ENCODE assay signal across 9 cellular contexts in the genomic region with DNA sequence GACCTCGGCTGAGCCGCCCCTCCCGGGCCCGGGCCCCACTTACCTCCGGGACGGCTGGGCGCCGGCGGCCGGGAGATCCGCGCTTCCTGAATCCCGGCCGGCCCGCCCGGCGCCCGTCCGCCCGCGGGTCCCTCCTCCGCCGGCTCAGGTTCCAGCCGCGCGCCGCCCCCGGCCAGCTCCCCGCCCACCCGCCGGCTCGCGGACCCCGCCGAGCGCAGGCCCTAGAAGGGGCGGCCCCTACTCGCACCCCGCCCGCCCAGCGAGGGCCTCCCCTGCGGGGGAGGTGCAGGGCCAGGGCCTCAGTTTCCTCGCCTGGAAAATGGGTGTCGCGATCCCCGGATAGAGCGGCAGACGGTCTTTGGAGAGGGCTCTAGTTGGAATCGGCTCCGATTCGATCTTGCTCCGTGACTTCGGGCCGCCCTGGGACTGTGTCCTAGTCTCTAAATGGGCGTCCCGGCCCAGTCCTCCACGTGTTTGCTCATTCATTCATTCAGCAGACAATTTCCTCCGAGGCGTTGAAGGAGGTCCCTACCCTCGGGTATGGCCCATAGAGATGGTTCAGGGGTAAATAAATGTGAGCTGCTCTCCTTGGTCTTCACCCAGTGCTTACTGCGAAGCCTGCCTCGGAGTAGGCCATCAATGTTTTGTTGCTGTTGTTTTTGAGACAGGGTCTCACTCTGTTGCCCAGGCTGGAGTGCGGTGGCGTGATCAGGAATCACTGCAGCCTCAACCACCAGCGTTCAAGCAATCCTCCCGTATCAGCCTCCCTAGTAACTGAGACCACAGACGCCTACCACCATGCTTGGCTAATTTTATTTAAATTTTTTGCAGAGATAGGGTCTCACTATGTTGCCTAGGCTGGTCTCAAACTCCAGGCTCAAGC. TPM values are rescaled to one million over a fixed set of nuclear protein-coding genes. Genes with fewer than 3 reads are reported as not detected.
DNase-seq lines count a peak whose midpoint lies in the region; ATAC-seq and TF ChIP-seq lines count a peak whose summit lies in the region.
"Had no signal": no experiment of that assay in that cellular context is flagged by ENCODE, and none has a peak within 500 bp of the region (broad histone marks: within the 10 kb centered on the region; RNA-seq: fewer than 3 reads in every experiment).

A gene (minus strand): TSS at position 92 of the 883 bp plus-strand sequence. CDS start 18,602 bp downstream, outside the sequence.

- H3K4me3 ChIP-seq in AG04450 (ENCODE audit: low read depth, low read length) (peak within 1 kb of the TSS; percentile 70), Panc1 (ENCODE audit: low read depth in 2 of 2, low read length in 2 of 2) (peak within 1 kb of the TSS in 1 of 2 experiments; percentile 33; a peak in 2 of 4 replicates), fibroblast of the aortic adventitia (ENCODE audit: low read depth, low read length) (peak within 1 kb of the TSS; percentile 71)

- no peaks in the 10 kb centered on the region for H3K4me1 ChIP-seq in Panc1 (ENCODE audit: control insufficient read depth, insufficient read depth, low read length)

- TF ChIP-seq CTCF in AG04450 (IDR thresholded peaks at IDR 0.05; ENCODE audit: low read depth, low read length) = no peak
- no peak for TF ChIP-seq CTCF in Panc1 (IDR thresholded peaks at IDR 0.05)
- no peak for TF ChIP-seq CTCF in fibroblast of the aortic adventitia (IDR thresholded peaks at IDR 0.05; ENCODE audit: insufficient read depth, low read length)

- POLR2A ChIA-PET in AG04450 (lab: Yijun Ruan, JAX) = no interaction called here
- POLR2A ChIA-PET in Panc1 (lab: Charles Lee) = interaction anchor here (0.6 kb wide), 1 partner anchor 368 kb away, joined by 3 read pairs; no protein-coding TSS in a partner anchor
- POLR2A ChIA-PET in naive thymus-derived CD8-positive, alpha-beta T cell (lab: Charles Lee) = no interaction called here

- H3K27me3 ChIP-seq in AG04450 (ENCODE audit: control insufficient read depth, insufficient read depth, low read length) (no peaks in the 10 kb centered on the region), Panc1 (ENCODE audit: control insufficient read depth, insufficient read depth, low read length) (no peaks in the 10 kb centered on the region)

- in situ Hi-C loops in Panc1 (cut with HindIII; ENCODE audit: low pct_unique_long_range_greater_than_20kb, low sequenced_read_pairs) = no loop called here

- peaks cover 1 to 5% (median 4%) of the 10 kb centered on the region in 4 donors for H3K4me1 Mint-ChIP-seq in naive thymus-derived CD8-positive, alpha-beta T cell

- H3K27me3 Mint-ChIP-seq in naive thymus-derived CD8-positive, alpha-beta T cell = peaks cover 17 to 51% (median 21%) of the 10 kb centered on the region in 5 donors

- peak within 1 kb of the TSS in 8 of 10 donors; percentile 7 to 57 (median 38) for H3K4me3 Mint-ChIP-seq in naive thymus-derived CD8-positive, alpha-beta T cell

- peak; percentile 40 for ATAC-seq in Panc1
- ATAC-seq in naive thymus-derived CD8-positive, alpha-beta T cell = no peak

- H3K9me3 Mint-ChIP-seq in naive thymus-derived CD8-positive, alpha-beta T cell = no peaks in the 10 kb centered on the region

- no peaks in the 10 kb centered on the region for H3K36me3 ChIP-seq in Panc1 (ENCODE audit: control insufficient read depth, insufficient read depth, low read length)

- no TSS peak for BruUV-seq in Panc1 (replicated peaks; lab: Mats Ljungman, UMichigan)

- intact Hi-C loops in Panc1 (cut with micrococcal nuclease; ENCODE audit: unreplicated experiment) = no loop called here

- peak within 1 kb of the TSS in 1 of 10 donors; percentile 13 for H3K27ac Mint-ChIP-seq in naive thymus-derived CD8-positive, alpha-beta T cell

- H3K36me3 Mint-ChIP-seq in naive thymus-derived CD8-positive, alpha-beta T cell = no peaks in the 10 kb centered on the region

- DNase-seq in AG04450 (ENCODE audit: low read depth, low spot score) = no peak
- no peak for DNase-seq in Panc1 (ENCODE audit: low read depth, low spot score)
- peak; percentile 25 for DNase-seq in fibroblast of the aortic adventitia (ENCODE audit: low read depth)
- DNase-seq in naive thymus-derived CD8-positive, alpha-beta T cell = no peak
- no peak for DNase-seq in MV-4-11 (lab: John Stamatoyannopoulos, UW)
- DNase-seq in activated CD8-positive, alpha-beta memory T cell treated with anti-CD3 and anti-CD28 coated beads for 24 hours = no peak
- DNase-seq in activated CD4-positive, alpha-beta T cell treated with anti-CD3 and anti-CD28 coated beads for 48 hours = no peak
- no peak for DNase-seq in activated CD8-positive, alpha-beta memory T cell treated with anti-CD3 and anti-CD28 coated beads, Interleukin-2, amount 50 U/mL, for 4 hours
- DNase-seq: stimulated activated CD4-positive, alpha-beta T cell treated with anti-CD3 and anti-CD28 coated beads, Interleukin-1b, Interleukin-23, amount 100 ng/mL, for 48 hours had no signal

- no peak within 1 kb of the TSS for H3K27ac ChIP-seq in AG04450 (ENCODE audit: low read depth, low read length)
- H3K27ac ChIP-seq in Panc1 (ENCODE audit: low read length) = no peak within 1 kb of the TSS

- CTCF ChIA-PET in AG04450 (lab: Charles Lee) = interaction anchor here (0.5 to 5.7 kb wide), 4 partner anchors 11 to 28 kb away, joined by 3 to 43 read pairs (median 4); no protein-coding TSS in a partner anchor
- CTCF ChIA-PET in Panc1 (lab: Charles Lee) = interaction anchor here (0.6 to 1.3 kb wide), 2 partner anchors 12 to 390 kb away, joined by 3 read pairs; no protein-coding TSS in a partner anchor

- no peaks in the 10 kb centered on the region for H3K9me3 ChIP-seq in AG04450 (ENCODE audit: control insufficient read depth, insufficient read depth, low read length)
- H3K9me3 ChIP-seq in Panc1 (ENCODE audit: control insufficient read depth, insufficient read depth, low read depth, low read length) = no peaks in the 10 kb centered on the region

RNA-seq across cellular contexts. Expression of the gene that starts here (rescaled TPM):
- 5.2 and 6.8 TPM in 2 replicates for polyA plus RNA-seq in AG04450 (2011; rRNA removed)
- 11.4 and 16.2 TPM in 2 replicates for polyA minus RNA-seq in AG04450 (2011; rRNA and poly(A)+ RNA removed)
- total RNA-seq in Panc1 (2021; ENCODE audit: unreplicated experiment) (0.44 TPM), fibroblast of the aortic adventitia (ENCODE audit: low replicate concordance) (0.25 and 2.1 TPM in 2 replicates)
- polyA plus RNA-seq in Panc1 (2012; ENCODE audit: insufficient read length) = 0.58 TPM
- not detected for total RNA-seq in naive thymus-derived CD8-positive, alpha-beta T cell
- polyA plus RNA-seq in naive thymus-derived CD8-positive, alpha-beta T cell = not detected

Comparison
In these comparisons a context has a peak if more than half of its experiments do, and no peak if none do; other contexts are left out.
1. Peak in ATAC-seq in Panc1; RNA of the gene not detected or under 1 TPM.